8 cellular contexts compared by ENCODE assay signal in genomic region chr11:62842171-62842717, GRCh38. TPM values are rescaled to one million over a fixed set of nuclear protein-coding genes. Genes with fewer than 3 reads are reported as not detected.
A peak's percentile ranks its signal among the peaks of the same experiment; 100 is the strongest.
DNase-seq lines count a peak whose midpoint lies in the region; ATAC-seq and TF ChIP-seq lines count a peak whose summit lies in the region.

No MANE protein-coding gene starts in this region.

- H3K27ac ChIP-seq in C4-2B: peak overlapping the region; percentile 93
- H3K27ac ChIP-seq in MM.1S (ENCODE audit: low read length): peak overlapping the region; percentile 92; the same call in 1 of the 2 replicates

- H3K27me3 ChIP-seq in MM.1S (replicated peaks; ENCODE audit: insufficient read depth, low read length): no peaks in the 10 kb centered on the region

- no peak for TF ChIP-seq CTCF in C4-2B (conservative IDR thresholded peaks at IDR 0.05)
- no peak for TF ChIP-seq CTCF in MM.1S (IDR thresholded peaks at IDR 0.05; ENCODE audit: low read length)
- no peak for TF ChIP-seq CTCF in chondrocyte (IDR thresholded peaks at IDR 0.05)

- no peaks in the 10 kb centered on the region for H3K36me3 ChIP-seq in MM.1S (replicated peaks; ENCODE audit: insufficient read depth, low read length)

- H3K4me3 ChIP-seq in MM.1S (ENCODE audit: low read length): peak overlapping the region; percentile 71

- peaks cover 22% of the 10 kb centered on the region for H3F3A ChIP-seq in MM.1S (ENCODE audit: insufficient read depth, low read length)

- H3K9ac ChIP-seq in MM.1S (ENCODE audit: low read length): peak overlapping the region; percentile 90

- no peak for DNase-seq in MM.1S
- DNase-seq in activated naive CD8-positive, alpha-beta T cell treated with anti-CD3 and anti-CD28 coated beads, Interleukin-2, amount 50 U/mL, for 24 hours: peak; percentile 67
- DNase-seq in iPS-NIHi11 (ENCODE audit: low spot score): peak; percentile 41
- peak; percentile 29 for DNase-seq in stimulated activated CD4-positive, alpha-beta T cell treated with anti-CD3 and anti-CD28 coated beads, Interleukin-4, amount 100 ng/mL, for 1 hour
- no peak for DNase-seq in ureter (ENCODE audit: low spot score)
- no peak for DNase-seq in H4 (ENCODE audit: low spot score)
- no peak for DNase-seq in chondrocyte (ENCODE audit: low spot score)

- H3K36me3 Mint-ChIP-seq in activated naive CD8-positive, alpha-beta T cell treated with anti-CD3 and anti-CD28 coated beads, Interleukin-2, amount 50 U/mL, for 24 hours (ENCODE audit: low read depth): peaks cover 13% of the 10 kb centered on the region
- no peaks in the 10 kb centered on the region for H3K36me3 Mint-ChIP-seq in chondrocyte (ENCODE audit: low read depth)

- H2AFZ ChIP-seq in MM.1S (ENCODE audit: low read length): peak overlapping the region; percentile 97

- H3K4me2 ChIP-seq in MM.1S (ENCODE audit: low read depth, low read length): peak overlapping the region; percentile 95

- H3K4me1 ChIP-seq in MM.1S (ENCODE audit: low read length): peaks cover 12% of the 10 kb centered on the region

- peaks cover 22% of the 10 kb centered on the region for H3K79me2 ChIP-seq in MM.1S (ENCODE audit: low read length)

- no peak for ATAC-seq in activated naive CD8-positive, alpha-beta T cell treated with anti-CD3 and anti-CD28 coated beads, Interleukin-2, amount 50 U/mL, for 24 hours

- H4K20me1 ChIP-seq in MM.1S (ENCODE audit: insufficient read depth, low read length): no peaks in the 10 kb centered on the region

- no peak overlapping the region for H3K27ac Mint-ChIP-seq in activated naive CD8-positive, alpha-beta T cell treated with anti-CD3 and anti-CD28 coated beads, Interleukin-2, amount 50 U/mL, for 24 hours
- H3K27ac Mint-ChIP-seq in chondrocyte (ENCODE audit: unreplicated experiment): no peak overlapping the region

- no peaks in the 10 kb centered on the region for H3K9me3 Mint-ChIP-seq in activated naive CD8-positive, alpha-beta T cell treated with anti-CD3 and anti-CD28 coated beads, Interleukin-2, amount 50 U/mL, for 24 hours
- no peaks in the 10 kb centered on the region for H3K9me3 Mint-ChIP-seq in chondrocyte (ENCODE audit: low read depth)

- no peak overlapping the region for H3K4me3 Mint-ChIP-seq in activated naive CD8-positive, alpha-beta T cell treated with anti-CD3 and anti-CD28 coated beads, Interleukin-2, amount 50 U/mL, for 24 hours
- H3K4me3 Mint-ChIP-seq in chondrocyte (ENCODE audit: unreplicated experiment): no peak overlapping the region

- H3K9me3 ChIP-seq in MM.1S (replicated peaks; ENCODE audit: insufficient read depth, low read length): no peaks in the 10 kb centered on the region

- no peaks in the 10 kb centered on the region for H3K9me2 ChIP-seq in MM.1S (replicated peaks; ENCODE audit: insufficient read depth, low read length)

- H3K27me3 Mint-ChIP-seq in activated naive CD8-positive, alpha-beta T cell treated with anti-CD3 and anti-CD28 coated beads, Interleukin-2, amount 50 U/mL, for 24 hours: no peaks in the 10 kb centered on the region
- no peaks in the 10 kb centered on the region for H3K27me3 Mint-ChIP-seq in chondrocyte (ENCODE audit: low read depth)

- peaks cover 30% of the 10 kb centered on the region for H3K4me1 Mint-ChIP-seq in activated naive CD8-positive, alpha-beta T cell treated with anti-CD3 and anti-CD28 coated beads, Interleukin-2, amount 50 U/mL, for 24 hours
- peaks cover 23% of the 10 kb centered on the region for H3K4me1 Mint-ChIP-seq in chondrocyte (ENCODE audit: low read depth)

RNA-seq across cellular contexts. Expression of gene WDR74, which starts 2.9 kb away (rescaled TPM):
- total RNA-seq in ureter: 58.8 TPM
- 60.1 and 63.7 TPM in 2 replicates for total RNA-seq in H4 (2014; rRNA removed; shearing (Covaris generic))
- total RNA-seq in chondrocyte: 26.4 to 27.9 TPM (median 27.3 TPM) in 3 replicates

RNA-seq across cellular contexts. Expression of gene TEX54, which starts 9.6 kb away (rescaled TPM):
- total RNA-seq in ureter: not detected
- total RNA-seq in H4 (2014; rRNA removed; shearing (Covaris generic)): not detected in 2 replicates
- total RNA-seq in chondrocyte: 0.65 TPM in 1 of 3 replicates, not detected in the others

RNA-seq across cellular contexts. Expression of gene STX5, which starts 10.4 kb away (rescaled TPM):
- 30.1 TPM for total RNA-seq in ureter
- total RNA-seq in H4 (2014; rRNA removed; shearing (Covaris generic)): 22.3 and 26.3 TPM in 2 replicates
- total RNA-seq in chondrocyte: 44.0 to 52.2 TPM (median 45.5 TPM) in 3 replicates

RNA-seq across cellular contexts. Expression of gene NXF1, which starts 37.0 kb away (rescaled TPM):
- total RNA-seq in ureter: 94.6 TPM
- 25.1 and 31.1 TPM in 2 replicates for total RNA-seq in H4 (2014; rRNA removed; shearing (Covaris generic))
- total RNA-seq in chondrocyte: 51.3 to 69.5 TPM (median 52.4 TPM) in 3 replicates

RNA-seq across cellular contexts. Expression of gene SLC3A2, which starts 38.5 kb away (rescaled TPM):
- 245 TPM for total RNA-seq in ureter
- 478 and 499 TPM in 2 replicates for total RNA-seq in H4 (2014; rRNA removed; shearing (Covaris generic))
- 125 to 380 TPM (median 374 TPM) in 3 replicates for total RNA-seq in chondrocyte

Comparison
In these comparisons a context has a peak if more than half of its experiments do, and no peak if none do; other contexts are left out.
1. DNase-seq: peak in activated naive CD8-positive, alpha-beta T cell treated with anti-CD3 and anti-CD28 coated beads, Interleukin-2, amount 50 U/mL, for 24 hours (single experiment), iPS-NIHi11 (single experiment) and stimulated activated CD4-positive, alpha-beta T cell treated with anti-CD3 and anti-CD28 coated beads, Interleukin-4, amount 100 ng/mL, for 1 hour (single experiment); none in MM.1S (single experiment), ureter (single experiment), H4 (single experiment) and chondrocyte (single experiment).